In genomic region chr7:7737674-7738073, GRCh38 we compare ENCODE assay signal across 22 cellular contexts.
"Had no signal": no experiment of that assay in that cellular context is flagged by ENCODE, and none has a peak within 500 bp of the region (broad histone marks: within the 10 kb centered on the region; RNA-seq: fewer than 3 reads in every experiment).

No MANE protein-coding gene starts in this region.

- H3K27ac Mint-ChIP-seq: activated CD4-positive, alpha-beta T cell treated with anti-CD3 and anti-CD28 coated beads, Interleukin-2, amount 10 ng/mL, durations not matched to agents 24 days and 14 days; activated naive CD4-positive, alpha-beta T cell treated with anti-CD3 and anti-CD28 coated beads for 36 hours; activated naive CD8-positive, alpha-beta T cell had no signal

- DNase-seq: activated CD4-positive, alpha-beta T cell treated with anti-CD3 and anti-CD28 coated beads, Interleukin-2, amount 10 ng/mL, durations not matched to agents 24 days and 14 days; activated CD4-positive, alpha-beta T cell treated with anti-CD3 and anti-CD28 coated beads, Interleukin-2, amount 50 U/mL, for 48 hours; activated CD8-positive, alpha-beta memory T cell treated with anti-CD3 and anti-CD28 coated beads for 24 hours; activated effector memory CD4-positive, alpha-beta T cell treated with anti-CD3 and anti-CD28 coated beads, Interleukin-2, amount 50 U/mL, for 16 hours; activated naive CD4-positive, alpha-beta T cell treated with anti-CD3 and anti-CD28 coated beads for 36 hours; activated T-cell treated with anti-CD3 and anti-CD28 coated beads, Interleukin-2, amount 50 U/mL, for 4 hours; brain microvascular endothelial cell; cerebellar nuclear complex; KBM-7; MM.1S; NCI-H1105; NCI-H1436; NCI-H1694 treated with DMSO at 0.1 percent for 48 hours; NCI-H2081 treated with DMSO at 0.1 percent for 48 hours; NCI-H524; SJCRH30; SK-N-SH; T-helper 1 cell had no signal

- H3K9ac ChIP-seq: SK-N-SH had no signal

- H3K9me2 ChIP-seq: SK-N-SH had no signal

- FAIRE-seq: colon had no signal

- H3K36me3 ChIP-seq: brain microvascular endothelial cell, cardiac muscle cell, SJCRH30 had no signal

- H3K9me3 Mint-ChIP-seq: activated CD4-positive, alpha-beta T cell treated with anti-CD3 and anti-CD28 coated beads, Interleukin-2, amount 10 ng/mL, durations not matched to agents 24 days and 14 days; activated naive CD4-positive, alpha-beta T cell treated with anti-CD3 and anti-CD28 coated beads for 36 hours; activated T-cell treated with anti-CD3 and anti-CD28 coated beads, Interleukin-2, amount 50 U/mL, for 4 hours had no signal

- H3K9me3 ChIP-seq: SJCRH30, SK-N-SH had no signal

- H3K4me2 ChIP-seq: SK-N-SH had no signal

- H3K27me3 Mint-ChIP-seq: activated CD4-positive, alpha-beta T cell treated with anti-CD3 and anti-CD28 coated beads, Interleukin-2, amount 10 ng/mL, durations not matched to agents 24 days and 14 days; activated naive CD8-positive, alpha-beta T cell had no signal

- H3K4me3 ChIP-seq: cardiac muscle cell, SJCRH30 had no signal

- H3K27me3 ChIP-seq: brain microvascular endothelial cell, cardiac muscle cell, SJCRH30 had no signal

- ATAC-seq: activated CD4-positive, CD25-positive, alpha-beta regulatory T cell treated with anti-CD3 and anti-CD28 coated beads, Interleukin-2, amount 50 U/mL, for 24 hours; activated T-cell treated with anti-CD3 and anti-CD28 coated beads, Interleukin-2, amount 50 U/mL, for 4 hours had no signal

- H3K4me3 Mint-ChIP-seq: activated CD4-positive, alpha-beta T cell treated with anti-CD3 and anti-CD28 coated beads, Interleukin-2, amount 10 ng/mL, durations not matched to agents 24 days and 14 days; activated naive CD4-positive, alpha-beta T cell treated with anti-CD3 and anti-CD28 coated beads for 36 hours; activated naive CD8-positive, alpha-beta T cell; activated T-cell treated with anti-CD3 and anti-CD28 coated beads, Interleukin-2, amount 50 U/mL, for 4 hours had no signal

- H3K27ac ChIP-seq: brain microvascular endothelial cell, cardiac muscle cell, SJCRH30 had no signal
